ENCODE assay signal across 8 cellular contexts in the genomic region with DNA sequence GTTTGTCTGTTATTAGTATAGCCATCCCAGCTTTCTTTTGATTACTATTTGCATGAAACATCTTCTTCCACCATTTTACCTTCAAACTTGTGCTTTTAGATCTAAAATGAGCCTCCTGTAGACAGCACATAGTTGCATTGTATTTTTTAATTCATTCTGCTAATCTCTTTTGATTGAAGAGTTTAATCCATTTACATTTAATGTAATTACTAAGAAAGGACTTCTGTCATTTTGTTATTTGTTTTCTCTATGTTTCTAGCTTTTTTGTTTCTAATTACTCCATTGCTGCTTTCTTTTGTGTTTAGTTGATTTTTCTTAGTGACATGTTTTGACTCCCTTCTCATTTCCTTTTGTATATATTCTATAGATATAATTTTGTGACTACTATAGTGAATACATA.
"Had no signal": no experiment of that assay in that cellular context is flagged by ENCODE, and none has a peak within 500 bp of the region (broad histone marks: within the 10 kb centered on the region; RNA-seq: fewer than 3 reads in every experiment).

No MANE protein-coding gene starts in this region.

- DNase-seq: GDM1, GF-D8 had no signal

- ATAC-seq: GM12878 had no signal

- H3K4me3 ChIP-seq: GM12878 had no signal

- FAIRE-seq: G401.6, GM12878, GM12891, GM12892, GM18507, GM19239 had no signal
